In genomic region chr3:197367081-197367780, GRCh38 we compare ENCODE assay signal across 1 cellular context.
TF ChIP-seq lines count a peak whose summit lies in the region.

No MANE protein-coding gene starts in this region.

TF ChIP-seq in GM23338, 12 proteins besides CTCF, POLR2A, EP300 and RAD21 (continued from another document):
- TF ChIP-seq, protein P1, sequence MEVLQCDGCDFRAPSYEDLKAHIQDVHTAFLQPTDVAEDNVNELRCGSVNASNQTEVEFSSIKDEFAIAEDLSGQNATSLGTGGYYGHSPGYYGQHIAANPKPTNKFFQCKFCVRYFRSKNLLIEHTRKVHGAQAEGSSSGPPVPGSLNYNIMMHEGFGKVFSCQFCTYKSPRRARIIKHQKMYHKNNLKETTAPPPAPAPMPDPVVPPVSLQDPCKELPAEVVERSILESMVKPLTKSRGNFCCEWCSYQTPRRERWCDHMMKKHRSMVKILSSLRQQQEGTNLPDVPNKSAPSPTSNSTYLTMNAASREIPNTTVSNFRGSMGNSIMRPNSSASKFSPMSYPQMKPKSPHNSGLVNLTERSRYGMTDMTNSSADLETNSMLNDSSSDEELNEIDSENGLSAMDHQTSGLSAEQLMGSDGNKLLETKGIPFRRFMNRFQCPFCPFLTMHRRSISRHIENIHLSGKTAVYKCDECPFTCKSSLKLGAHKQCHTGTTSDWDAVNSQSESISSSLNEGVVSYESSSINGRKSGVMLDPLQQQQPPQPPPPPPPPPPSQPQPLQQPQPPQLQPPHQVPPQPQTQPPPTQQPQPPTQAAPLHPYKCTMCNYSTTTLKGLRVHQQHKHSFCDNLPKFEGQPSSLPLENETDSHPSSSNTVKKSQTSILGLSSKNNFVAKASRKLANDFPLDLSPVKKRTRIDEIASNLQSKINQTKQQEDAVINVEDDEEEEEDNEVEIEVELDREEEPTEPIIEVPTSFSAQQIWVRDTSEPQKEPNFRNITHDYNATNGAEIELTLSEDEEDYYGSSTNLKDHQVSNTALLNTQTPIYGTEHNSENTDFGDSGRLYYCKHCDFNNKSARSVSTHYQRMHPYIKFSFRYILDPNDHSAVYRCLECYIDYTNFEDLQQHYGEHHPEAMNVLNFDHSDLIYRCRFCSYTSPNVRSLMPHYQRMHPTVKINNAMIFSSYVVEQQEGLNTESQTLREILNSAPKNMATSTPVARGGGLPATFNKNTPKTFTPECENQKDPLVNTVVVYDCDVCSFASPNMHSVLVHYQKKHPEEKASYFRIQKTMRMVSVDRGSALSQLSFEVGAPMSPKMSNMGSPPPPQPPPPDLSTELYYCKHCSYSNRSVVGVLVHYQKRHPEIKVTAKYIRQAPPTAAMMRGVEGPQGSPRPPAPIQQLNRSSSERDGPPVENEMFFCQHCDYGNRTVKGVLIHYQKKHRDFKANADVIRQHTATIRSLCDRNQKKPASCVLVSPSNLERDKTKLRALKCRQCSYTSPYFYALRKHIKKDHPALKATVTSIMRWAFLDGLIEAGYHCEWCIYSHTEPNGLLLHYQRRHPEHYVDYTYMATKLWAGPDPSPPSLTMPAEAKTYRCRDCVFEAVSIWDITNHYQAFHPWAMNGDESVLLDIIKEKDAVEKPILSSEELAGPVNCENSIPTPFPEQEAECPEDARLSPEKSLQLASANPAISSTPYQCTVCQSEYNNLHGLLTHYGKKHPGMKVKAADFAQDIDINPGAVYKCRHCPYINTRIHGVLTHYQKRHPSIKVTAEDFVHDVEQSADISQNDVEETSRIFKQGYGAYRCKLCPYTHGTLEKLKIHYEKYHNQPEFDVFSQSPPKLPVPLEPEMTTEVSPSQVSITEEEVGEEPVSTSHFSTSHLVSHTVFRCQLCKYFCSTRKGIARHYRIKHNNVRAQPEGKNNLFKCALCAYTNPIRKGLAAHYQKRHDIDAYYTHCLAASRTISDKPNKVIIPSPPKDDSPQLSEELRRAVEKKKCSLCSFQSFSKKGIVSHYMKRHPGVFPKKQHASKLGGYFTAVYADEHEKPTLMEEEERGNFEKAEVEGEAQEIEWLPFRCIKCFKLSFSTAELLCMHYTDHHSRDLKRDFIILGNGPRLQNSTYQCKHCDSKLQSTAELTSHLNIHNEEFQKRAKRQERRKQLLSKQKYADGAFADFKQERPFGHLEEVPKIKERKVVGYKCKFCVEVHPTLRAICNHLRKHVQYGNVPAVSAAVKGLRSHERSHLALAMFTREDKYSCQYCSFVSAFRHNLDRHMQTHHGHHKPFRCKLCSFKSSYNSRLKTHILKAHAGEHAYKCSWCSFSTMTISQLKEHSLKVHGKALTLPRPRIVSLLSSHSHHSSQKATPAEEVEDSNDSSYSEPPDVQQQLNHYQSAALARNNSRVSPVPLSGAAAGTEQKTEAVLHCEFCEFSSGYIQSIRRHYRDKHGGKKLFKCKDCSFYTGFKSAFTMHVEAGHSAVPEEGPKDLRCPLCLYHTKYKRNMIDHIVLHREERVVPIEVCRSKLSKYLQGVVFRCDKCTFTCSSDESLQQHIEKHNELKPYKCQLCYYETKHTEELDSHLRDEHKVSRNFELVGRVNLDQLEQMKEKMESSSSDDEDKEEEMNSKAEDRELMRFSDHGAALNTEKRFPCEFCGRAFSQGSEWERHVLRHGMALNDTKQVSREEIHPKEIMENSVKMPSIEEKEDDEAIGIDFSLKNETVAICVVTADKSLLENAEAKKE (CRISPR knock-in tag; IDR thresholded peaks at IDR 0.05) = no peak
- no peak for TF ChIP-seq CREB1 (CRISPR knock-in tag; IDR thresholded peaks at IDR 0.05; ENCODE audit: low read depth)
- no peak for TF ChIP-seq EZH2phosphoT487 (IDR thresholded peaks at IDR 0.05; ENCODE audit: unreplicated experiment)
- TF ChIP-seq, protein P2, sequence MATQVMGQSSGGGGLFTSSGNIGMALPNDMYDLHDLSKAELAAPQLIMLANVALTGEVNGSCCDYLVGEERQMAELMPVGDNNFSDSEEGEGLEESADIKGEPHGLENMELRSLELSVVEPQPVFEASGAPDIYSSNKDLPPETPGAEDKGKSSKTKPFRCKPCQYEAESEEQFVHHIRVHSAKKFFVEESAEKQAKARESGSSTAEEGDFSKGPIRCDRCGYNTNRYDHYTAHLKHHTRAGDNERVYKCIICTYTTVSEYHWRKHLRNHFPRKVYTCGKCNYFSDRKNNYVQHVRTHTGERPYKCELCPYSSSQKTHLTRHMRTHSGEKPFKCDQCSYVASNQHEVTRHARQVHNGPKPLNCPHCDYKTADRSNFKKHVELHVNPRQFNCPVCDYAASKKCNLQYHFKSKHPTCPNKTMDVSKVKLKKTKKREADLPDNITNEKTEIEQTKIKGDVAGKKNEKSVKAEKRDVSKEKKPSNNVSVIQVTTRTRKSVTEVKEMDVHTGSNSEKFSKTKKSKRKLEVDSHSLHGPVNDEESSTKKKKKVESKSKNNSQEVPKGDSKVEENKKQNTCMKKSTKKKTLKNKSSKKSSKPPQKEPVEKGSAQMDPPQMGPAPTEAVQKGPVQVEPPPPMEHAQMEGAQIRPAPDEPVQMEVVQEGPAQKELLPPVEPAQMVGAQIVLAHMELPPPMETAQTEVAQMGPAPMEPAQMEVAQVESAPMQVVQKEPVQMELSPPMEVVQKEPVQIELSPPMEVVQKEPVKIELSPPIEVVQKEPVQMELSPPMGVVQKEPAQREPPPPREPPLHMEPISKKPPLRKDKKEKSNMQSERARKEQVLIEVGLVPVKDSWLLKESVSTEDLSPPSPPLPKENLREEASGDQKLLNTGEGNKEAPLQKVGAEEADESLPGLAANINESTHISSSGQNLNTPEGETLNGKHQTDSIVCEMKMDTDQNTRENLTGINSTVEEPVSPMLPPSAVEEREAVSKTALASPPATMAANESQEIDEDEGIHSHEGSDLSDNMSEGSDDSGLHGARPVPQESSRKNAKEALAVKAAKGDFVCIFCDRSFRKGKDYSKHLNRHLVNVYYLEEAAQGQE (IDR thresholded peaks at IDR 0.05; ENCODE audit: unreplicated experiment) = no peak
